ENCODE assay signal across 1 cellular context in the genomic region with DNA sequence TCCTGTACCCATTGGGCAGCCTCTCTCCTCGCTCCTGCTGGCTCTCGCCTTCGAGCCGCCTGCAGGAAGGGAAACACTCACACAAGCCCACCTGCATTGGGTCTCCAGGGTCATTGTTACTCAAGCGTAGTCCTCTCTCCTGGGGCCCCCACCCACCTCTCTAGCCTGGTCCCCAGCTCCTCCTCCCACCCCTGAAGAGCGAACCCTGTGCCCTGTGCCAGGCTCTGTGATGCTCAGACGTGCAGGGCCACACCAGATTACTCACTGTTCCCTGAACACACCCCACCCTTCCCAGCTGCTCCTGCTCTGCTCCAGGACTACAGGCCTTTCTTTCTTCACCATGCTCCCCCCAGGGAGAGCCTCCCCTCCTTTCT.
TF ChIP-seq lines count a peak whose summit lies in the region.

No MANE protein-coding gene starts in this region.

TF ChIP-seq in IMR-90, 13 proteins besides CTCF, POLR2A, EP300 and RAD21 (continued from another document):
- no peak for TF ChIP-seq RCOR1 (IDR thresholded peaks at IDR 0.05; ENCODE audit: insufficient replicate concordance, low read length)
